Comparison of ENCODE assay signal across 11 cellular contexts in the genomic region with DNA sequence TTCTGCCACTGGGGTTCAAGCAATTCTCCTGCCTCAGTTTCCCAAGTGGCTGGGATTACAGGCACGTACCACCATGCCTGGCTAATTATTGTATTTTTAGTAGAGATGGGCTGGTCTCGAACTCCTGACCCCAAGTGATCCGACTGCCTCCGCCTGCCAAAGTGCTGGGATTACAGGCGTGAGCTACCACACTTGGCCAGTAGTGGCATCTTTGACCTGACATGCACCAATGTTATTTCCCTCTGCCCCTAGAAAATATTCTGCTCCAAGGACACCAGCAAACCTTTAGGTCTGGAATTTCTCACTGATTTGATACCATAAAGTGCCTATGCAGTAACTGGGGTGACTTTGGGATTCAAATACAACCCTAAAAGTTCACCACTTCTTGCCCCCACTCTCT.
DNase-seq lines count a peak whose midpoint lies in the region; ATAC-seq and TF ChIP-seq lines count a peak whose summit lies in the region.
"Had no signal": no experiment of that assay in that cellular context is flagged by ENCODE, and none has a peak within 500 bp of the region (broad histone marks: within the 10 kb centered on the region; RNA-seq: fewer than 3 reads in every experiment).

No MANE protein-coding gene starts in this region.

- H3K4me3 ChIP-seq in Peyer's patch (no peak overlapping the region), fibroblast of lung (replicated peaks in 1 of 4; ENCODE audit: control extremely low read depth in 1 of 4, insufficient read depth in 1 of 4, low read depth in 3 of 4, low read length in 4 of 4) (no peak overlapping the region), subcutaneous abdominal adipose tissue (ENCODE audit: low read depth in 1 of 5, low read length in 5 of 5) (peak overlapping the region in 1 of 5 donors; percentile 9)

- DNase-seq in activated CD4-positive, alpha-beta T cell treated with anti-CD3 and anti-CD28 coated beads for 36 hours: no peak
- no peak for DNase-seq in activated CD4-positive, alpha-beta T cell treated with anti-CD3 and anti-CD28 coated beads, Interleukin-2, amount 50 U/mL, for 4 hours
- DNase-seq in Peyer's patch (no peak), fibroblast of lung (ENCODE audit: low read depth in 2 of 2) (no peak), NCI-H1417 treated with DMSO at 0.1 percent for 48 hours (lab: John Stamatoyannopoulos, UW) (no peak), DMS114 treated with DMSO at 0.1 percent for 48 hours (lab: John Stamatoyannopoulos, UW; ENCODE audit: unreplicated experiment) (no peak), HCEC 1CT (no peak)
- DNase-seq: activated T-cell treated with anti-CD3 and anti-CD28 coated beads for 4 hours; effector CD8-positive, alpha-beta T cell; NCI-H1436 treated with DMSO at 0.1 percent for 48 hours had no signal

- H3K27me3 ChIP-seq in Peyer's patch (no peaks in the 10 kb centered on the region), fibroblast of lung (ENCODE audit: control insufficient read depth, insufficient read depth, low read length) (no peaks in the 10 kb centered on the region), subcutaneous abdominal adipose tissue (ENCODE audit: control insufficient read depth in 5 of 5, insufficient read depth in 4 of 5, low read length in 5 of 5) (no peaks in the 10 kb centered on the region)

- H3K9ac ChIP-seq in fibroblast of lung (ENCODE audit: insufficient read depth, low read length): no peak overlapping the region
- H3K9ac ChIP-seq in subcutaneous abdominal adipose tissue (ENCODE audit: low read length in 5 of 5): peak overlapping the region in 2 of 5 donors; percentile 53 to 68

- H3K36me3 Mint-ChIP-seq in activated CD4-positive, alpha-beta T cell treated with anti-CD3 and anti-CD28 coated beads for 36 hours (ENCODE audit: low read depth): peaks cover 89% of the 10 kb centered on the region

- H3K27ac ChIP-seq in Peyer's patch (peak overlapping the region in 3 of 4 donors; percentile 6 to 76 (median 27)), fibroblast of lung (ENCODE audit: insufficient read depth, low read length) (no peak overlapping the region), subcutaneous abdominal adipose tissue (ENCODE audit: low read depth, low read length) (peak overlapping the region; percentile 92)

- peaks cover 0 to 44% (median 18%) of the 10 kb centered on the region in 4 donors for H3K4me1 ChIP-seq in Peyer's patch
- H3K4me1 ChIP-seq in fibroblast of lung (ENCODE audit: control insufficient read depth, extremely low read depth, insufficient read depth, low read length): peaks cover 44% of the 10 kb centered on the region
- peaks cover 4 to 67% (median 52%) of the 10 kb centered on the region in 5 donors for H3K4me1 ChIP-seq in subcutaneous abdominal adipose tissue (ENCODE audit: control insufficient read depth in 5 of 5, insufficient read depth in 5 of 5, low read length in 5 of 5)

- H3K27me3 Mint-ChIP-seq in activated CD4-positive, alpha-beta T cell treated with anti-CD3 and anti-CD28 coated beads for 36 hours: no peaks in the 10 kb centered on the region

- ATAC-seq in activated CD4-positive, alpha-beta T cell treated with anti-CD3 and anti-CD28 coated beads for 36 hours: no peak

- H2AFZ ChIP-seq in fibroblast of lung (ENCODE audit: low read length): no peak overlapping the region

- H3K4me3 Mint-ChIP-seq in activated CD4-positive, alpha-beta T cell treated with anti-CD3 and anti-CD28 coated beads for 36 hours: no peak overlapping the region

- peaks cover 91% of the 10 kb centered on the region for H3K4me1 Mint-ChIP-seq in activated CD4-positive, alpha-beta T cell treated with anti-CD3 and anti-CD28 coated beads for 36 hours

- H3K27ac Mint-ChIP-seq in activated CD4-positive, alpha-beta T cell treated with anti-CD3 and anti-CD28 coated beads for 36 hours: peak overlapping the region; percentile 90

- intact Hi-C loops in activated CD4-positive, alpha-beta T cell treated with anti-CD3 and anti-CD28 coated beads for 36 hours (cut with DNase I, micrococcal nuclease): loop anchor here in 1 of 2 experiments (10.0 kb wide), 1 partner anchor 164 kb away; no protein-coding TSS in a partner anchor

- H3K4me2 ChIP-seq in fibroblast of lung (ENCODE audit: extremely low read depth, insufficient read depth, low read length): peak overlapping the region; percentile 45

- H3K36me3 ChIP-seq in Peyer's patch: peaks cover 0 to 4% (median 0%) of the 10 kb centered on the region in 3 donors
- peaks cover 8% of the 10 kb centered on the region for H3K36me3 ChIP-seq in fibroblast of lung (ENCODE audit: control insufficient read depth, insufficient read depth, low read length)
- H3K36me3 ChIP-seq in subcutaneous abdominal adipose tissue (ENCODE audit: control insufficient read depth in 5 of 5, insufficient read depth in 5 of 5, low read length in 5 of 5): peaks cover 9 to 28% (median 16%) of the 10 kb centered on the region in 5 donors

- peaks cover 3% of the 10 kb centered on the region for H3K9me3 Mint-ChIP-seq in activated CD4-positive, alpha-beta T cell treated with anti-CD3 and anti-CD28 coated beads for 36 hours (ENCODE audit: low read depth)

- CTCF ChIA-PET in activated CD4-positive, alpha-beta T cell treated with anti-CD3 and anti-CD28 coated beads for 36 hours (lab: Charles Lee): interaction anchor here (0.9 to 1.4 kb wide), 8 partner anchors 13 to 184 kb away, joined by 3 to 5 read pairs (median 3); no protein-coding TSS in a partner anchor

- H4K20me1 ChIP-seq in fibroblast of lung (ENCODE audit: control insufficient read depth, extremely low read depth, insufficient read depth, low read length): no peaks in the 10 kb centered on the region

- POLR2A ChIA-PET in activated CD4-positive, alpha-beta T cell treated with anti-CD3 and anti-CD28 coated beads for 36 hours (lab: Charles Lee): no interaction called here

- peaks cover 74% of the 10 kb centered on the region for H3K79me2 ChIP-seq in fibroblast of lung (ENCODE audit: control insufficient read depth, insufficient read depth, low read length)

- no peaks in the 10 kb centered on the region for H3K9me3 ChIP-seq in Peyer's patch
- H3K9me3 ChIP-seq in fibroblast of lung (ENCODE audit: control insufficient read depth, insufficient read depth, low read depth, low read length): no peaks in the 10 kb centered on the region
- H3K9me3 ChIP-seq in subcutaneous abdominal adipose tissue (ENCODE audit: control insufficient read depth in 5 of 5, low read length in 5 of 5): no peaks in the 10 kb centered on the region

- no peak for TF ChIP-seq POLR2A in Peyer's patch (IDR thresholded peaks at IDR 0.05)

- TF ChIP-seq CTCF in Peyer's patch (IDR thresholded peaks at IDR 0.05): peak in 2 of 6 experiments; percentile 4 to 24
- TF ChIP-seq CTCF in fibroblast of lung (conservative IDR thresholded peaks at IDR 0.05 in 1 of 2, IDR thresholded peaks at IDR 0.05 in 1 of 2; ENCODE audit: low read depth in 1 of 2, low read length in 2 of 2): peak in 1 of 2 donors; percentile 8
